22 cellular contexts compared by ENCODE assay signal in genomic region chr20:49871391-49871948, GRCh38.
"Had no signal": no experiment of that assay in that cellular context is flagged by ENCODE, and none has a peak within 500 bp of the region (broad histone marks: within the 10 kb centered on the region; RNA-seq: fewer than 3 reads in every experiment).

No MANE protein-coding gene starts in this region.

- H3K4me2 ChIP-seq: SK-N-SH had no signal

- H3K9me2 ChIP-seq: SK-N-SH had no signal

- H3K36me3 ChIP-seq: ascending aorta, SJCRH30 had no signal

- H3K27ac Mint-ChIP-seq: activated CD8-positive, alpha-beta T cell treated with anti-CD3 and anti-CD28 coated beads, Interleukin-2, amount 10 ng/mL, durations not matched to agents 7 days and 5 days had no signal

- H3K4me3 ChIP-seq: ascending aorta, body of pancreas, SJCRH30 had no signal

- H3K4me3 Mint-ChIP-seq: activated CD8-positive, alpha-beta T cell treated with anti-CD3 and anti-CD28 coated beads, Interleukin-2, amount 10 ng/mL, durations not matched to agents 7 days and 5 days had no signal

- H3K27ac ChIP-seq: body of pancreas, SJCRH30 had no signal

- H3K9me3 ChIP-seq: ascending aorta, body of pancreas, SJCRH30, SK-N-SH had no signal

- ATAC-seq: activated CD4-positive, CD25-positive, alpha-beta regulatory T cell treated with anti-CD3 and anti-CD28 coated beads, Interleukin-2, amount 50 U/mL, for 24 hours; activated CD8-positive, alpha-beta T cell treated with anti-CD3 and anti-CD28 coated beads, Interleukin-2, amount 10 ng/mL, durations not matched to agents 7 days and 5 days; body of pancreas; PC-3; Right ventricle myocardium inferior had no signal

- DNase-seq: activated CD4-positive, alpha-beta T cell treated with anti-CD3 and anti-CD28 coated beads for 4 hours; activated CD4-positive, alpha-beta T cell treated with anti-CD3 and anti-CD28 coated beads, Interleukin-2, amount 50 U/mL, for 4 hours; activated CD8-positive, alpha-beta memory T cell treated with anti-CD3 and anti-CD28 coated beads, Interleukin-2, amount 50 U/mL, for 48 hours; activated CD8-positive, alpha-beta T cell treated with anti-CD3 and anti-CD28 coated beads, Interleukin-2, amount 10 ng/mL, durations not matched to agents 7 days and 5 days; activated naive CD4-positive, alpha-beta T cell treated with anti-CD3 and anti-CD28 coated beads, Interleukin-2, amount 50 U/mL, for 16 hours; activated T-cell treated with anti-CD3 and anti-CD28 coated beads, Interleukin-2, amount 50 U/mL, for 1 hour; amniotic stem cell; body of pancreas; Kasumi-1; KBM-7; NCI-H1105 treated with DMSO at 0.1 percent for 48 hours; NCI-H1436 treated with DMSO at 0.1 percent for 48 hours; NCI-H187; NCI-H2081; NCI-H510A treated with DMSO at 0.1 percent for 48 hours; NCI-H69; PC-3; SJCRH30; SK-N-SH had no signal

- H3K9ac ChIP-seq: SK-N-SH had no signal

- H3K27me3 ChIP-seq: ascending aorta, body of pancreas, SJCRH30 had no signal
